7 cellular contexts compared by ENCODE assay signal in genomic region chr9:37591775-37592107, GRCh38. TPM values are rescaled to one million over a fixed set of nuclear protein-coding genes. Genes with fewer than 3 reads are reported as not detected.
A peak's percentile ranks its signal among the peaks of the same experiment; 100 is the strongest.
DNase-seq lines count a peak whose midpoint lies in the region; ATAC-seq and TF ChIP-seq lines count a peak whose summit lies in the region.

No MANE protein-coding gene starts in this region.

- TF ChIP-seq CTCF in HFFc6 (IDR thresholded peaks at IDR 0.05) (no peak), WERI-Rb-1 (IDR thresholded peaks at IDR 0.05; ENCODE audit: low read depth, low read length) (no peak)

- H3K4me3 Mint-ChIP-seq in HFFc6: peak overlapping the region; percentile 99

- H3K4me3 ChIP-seq in WERI-Rb-1 (ENCODE audit: low read depth, low read length) (peak overlapping the region; percentile 94), iPS-11a (ENCODE audit: low read depth, low read length) (peak overlapping the region; percentile 98), stomach smooth muscle (ENCODE audit: low read length in 2 of 2) (peak overlapping the region; percentile 98 to 99)

- H3K4me1 Mint-ChIP-seq in HFFc6 (ENCODE audit: low read depth): peaks cover 39% of the 10 kb centered on the region

- peak overlapping the region; percentile 99 for H3K27ac Mint-ChIP-seq in HFFc6

- peaks cover 31% of the 10 kb centered on the region for H3K36me3 Mint-ChIP-seq in HFFc6 (ENCODE audit: low read depth)

- no peaks in the 10 kb centered on the region for H3K27me3 ChIP-seq in WERI-Rb-1 (ENCODE audit: insufficient read depth, low read depth, severe bottlenecking)
- H3K27me3 ChIP-seq in stomach smooth muscle (ENCODE audit: control insufficient read depth in 1 of 2, insufficient read depth in 2 of 2, low read length in 2 of 2): no peaks in the 10 kb centered on the region

- H3K9me3 ChIP-seq in WERI-Rb-1 (ENCODE audit: severe bottlenecking): no peaks in the 10 kb centered on the region
- no peaks in the 10 kb centered on the region for H3K9me3 ChIP-seq in stomach smooth muscle (ENCODE audit: control insufficient read depth in 2 of 2, low read length in 2 of 2)

- H3K4me1 ChIP-seq in stomach smooth muscle (ENCODE audit: control insufficient read depth, insufficient read depth, low read length): peaks cover 16% of the 10 kb centered on the region

- H3K9ac ChIP-seq in stomach smooth muscle (ENCODE audit: low read length in 2 of 2): peak overlapping the region; percentile 96 to 97

- ATAC-seq in GM18867 (IDR thresholded peaks at IDR 0.05; ENCODE audit: unreplicated experiment): no peak

- H3K9me3 Mint-ChIP-seq in HFFc6: no peaks in the 10 kb centered on the region; the same call in 1 of the 2 replicates

- H3K27ac ChIP-seq in WERI-Rb-1 (peak overlapping the region; percentile 93), stomach smooth muscle (ENCODE audit: low read length) (no peak overlapping the region)

- peaks cover 48% of the 10 kb centered on the region for H3K36me3 ChIP-seq in WERI-Rb-1
- peaks cover 8 to 15% of the 10 kb centered on the region in 2 donors for H3K36me3 ChIP-seq in stomach smooth muscle (ENCODE audit: control insufficient read depth in 2 of 2, insufficient read depth in 2 of 2, low read length in 2 of 2)

- no peak for DNase-seq in HFFc6
- no peak for DNase-seq in WERI-Rb-1
- DNase-seq in NCI-H187 (lab: John Stamatoyannopoulos, UW): no peak
- no peak for DNase-seq in inferior parietal cortex (ENCODE audit: extremely low spot score)

- H3K27me3 Mint-ChIP-seq in HFFc6 (ENCODE audit: insufficient read depth): no peaks in the 10 kb centered on the region

RNA-seq across cellular contexts. Expression of gene TOMM5, which starts 0.7 kb away (rescaled TPM):
- 100 to 1,000 TPM; 140 to 166 (median 148) TPM for total RNA-seq in HFFc6 (2021; fragmentation: NEBNext Ultra II Directional; extraction: Animal tissue kit (Norgen Biotek cat#: 25700))

RNA-seq across cellular contexts. Expression of gene FBXO10, which starts 15.6 kb away (rescaled TPM):
- 1 to 10 TPM; 6.0 to 8.9 (median 7.0) TPM for total RNA-seq in HFFc6 (2021; fragmentation: NEBNext Ultra II Directional; extraction: Animal tissue kit (Norgen Biotek cat#: 25700))

RNA-seq across cellular contexts. Expression of gene FRMPD1, which starts 59.0 kb away (rescaled TPM):
- total RNA-seq in HFFc6 (2021; fragmentation: NEBNext Ultra II Directional; extraction: Animal tissue kit (Norgen Biotek cat#: 25700)): not detected
